Comparison of ENCODE assay signal across 39 cellular contexts in the genomic region with DNA sequence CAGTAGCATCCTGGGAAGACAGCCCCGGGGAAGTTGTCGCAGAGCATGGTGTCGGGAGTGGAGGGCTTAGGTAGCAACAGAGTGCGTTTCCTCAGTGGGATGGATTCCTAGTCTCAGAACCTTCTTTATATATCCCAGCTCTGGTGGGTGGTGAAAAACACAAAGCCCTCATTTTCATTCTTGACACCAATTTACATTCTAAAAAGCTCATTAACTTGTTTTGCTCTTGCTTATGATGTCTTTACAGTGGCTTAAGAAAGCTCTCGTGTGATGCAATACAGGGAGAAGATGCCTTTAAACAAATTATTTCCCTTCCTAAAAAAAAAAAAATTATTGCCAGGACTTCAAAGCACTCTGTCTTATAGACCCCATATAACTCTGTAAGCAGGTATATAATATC. TPM values are rescaled to one million over a fixed set of nuclear protein-coding genes. Genes with fewer than 3 reads are reported as not detected.
"Had no signal": no experiment of that assay in that cellular context is flagged by ENCODE, and none has a peak within 500 bp of the region (broad histone marks: within the 10 kb centered on the region; RNA-seq: fewer than 3 reads in every experiment).

A gene with protein sequence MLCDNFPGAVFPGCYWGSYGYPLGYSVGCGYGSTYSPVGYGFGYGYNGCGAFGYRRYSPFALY (minus strand): TSS at position 101 of the 400 bp plus-strand sequence. CDS start 54 bp downstream, at position 47.

- H3K36me3 Mint-ChIP-seq: activated CD8-positive, alpha-beta memory T cell treated with anti-CD3 and anti-CD28 coated beads, Interleukin-2, amount 10 ng/mL, durations not matched to agents 7 days and 5 days; activated naive CD4-positive, alpha-beta T cell treated with anti-CD3 and anti-CD28 coated beads, Interleukin-2, amount 10 ng/mL, durations not matched to agents 7 days and 5 days; activated naive CD4-positive, alpha-beta T cell treated with anti-CD3 and anti-CD28 coated beads, Interleukin-2, amount 50 U/mL, for 24 hours; activated naive CD8-positive, alpha-beta T cell; activated naive CD8-positive, alpha-beta T cell treated with anti-CD3 and anti-CD28 coated beads, Interleukin-2, amount 10 ng/mL, durations not matched to agents 7 days and 5 days; brain had no signal

- H3K4me3 ChIP-seq: ascending aorta, cardiac muscle cell had no signal

- H3K27ac ChIP-seq: ascending aorta, cardiac muscle cell, VCaP had no signal

- H3K4me1 Mint-ChIP-seq: activated CD4-positive, alpha-beta T cell treated with anti-CD3 and anti-CD28 coated beads for 36 hours; activated CD4-positive, alpha-beta T cell treated with anti-CD3 and anti-CD28 coated beads, Interleukin-2, amount 10 ng/mL, durations not matched to agents 7 days and 5 days; activated CD8-positive, alpha-beta memory T cell treated with anti-CD3 and anti-CD28 coated beads, Interleukin-2, amount 10 ng/mL, durations not matched to agents 7 days and 5 days; activated naive CD4-positive, alpha-beta T cell treated with anti-CD3 and anti-CD28 coated beads, Interleukin-2, amount 10 ng/mL, durations not matched to agents 7 days and 5 days; activated naive CD4-positive, alpha-beta T cell treated with anti-CD3 and anti-CD28 coated beads, Interleukin-2, amount 50 U/mL, for 24 hours; activated naive CD8-positive, alpha-beta T cell treated with anti-CD3 and anti-CD28 coated beads, Interleukin-2, amount 10 ng/mL, durations not matched to agents 7 days and 5 days; activated naive CD8-positive, alpha-beta T cell treated with anti-CD3 and anti-CD28 coated beads, Interleukin-2, amount 50 U/mL, for 24 hours; brain; central memory CD8-positive, alpha-beta T cell had no signal

- H3K4me1 ChIP-seq: ascending aorta had no signal

- H3K4me3 Mint-ChIP-seq: activated CD4-positive, alpha-beta memory T cell treated with anti-CD3 and anti-CD28 coated beads, Interleukin-2, amount 10 ng/mL, durations not matched to agents 7 days and 5 days; activated CD4-positive, alpha-beta T cell treated with anti-CD3 and anti-CD28 coated beads for 36 hours; activated CD4-positive, alpha-beta T cell treated with anti-CD3 and anti-CD28 coated beads, Interleukin-2, amount 10 ng/mL, durations not matched to agents 7 days and 5 days; activated CD8-positive, alpha-beta memory T cell treated with anti-CD3 and anti-CD28 coated beads, Interleukin-2, amount 10 ng/mL, durations not matched to agents 7 days and 5 days; activated CD8-positive, alpha-beta T cell treated with anti-CD3 and anti-CD28 coated beads, Interleukin-2, amount 10 ng/mL, durations not matched to agents 7 days and 5 days; activated naive CD4-positive, alpha-beta T cell treated with anti-CD3 and anti-CD28 coated beads, Interleukin-2, amount 10 ng/mL, durations not matched to agents 7 days and 5 days; activated naive CD4-positive, alpha-beta T cell treated with anti-CD3 and anti-CD28 coated beads, Interleukin-2, amount 50 U/mL, for 24 hours; activated naive CD8-positive, alpha-beta T cell; activated naive CD8-positive, alpha-beta T cell treated with anti-CD3 and anti-CD28 coated beads, Interleukin-2, amount 10 ng/mL, durations not matched to agents 7 days and 5 days; activated naive CD8-positive, alpha-beta T cell treated with anti-CD3 and anti-CD28 coated beads, Interleukin-2, amount 50 U/mL, for 24 hours; activated T-cell treated with anti-CD3 and anti-CD28 coated beads, Interleukin-2, amount 50 U/mL, for 24 hours; brain; central memory CD8-positive, alpha-beta T cell; T-helper 1 cell treated with Interleukin-12 subunit alpha and Interleukin-12 subunit beta and Interleukin-4 antibody, amounts not matched to agents 30 μg/mL and 1 μg/mL, for 36 hours; T-helper 2 cell treated with Interferon-gamma antibody and Interleukin-4, amounts not matched to agents 5 μg/mL and 100 μg/mL, for 36 hours had no signal

- H3K27ac Mint-ChIP-seq: activated CD4-positive, alpha-beta memory T cell treated with anti-CD3 and anti-CD28 coated beads, Interleukin-2, amount 10 ng/mL, durations not matched to agents 7 days and 5 days; activated CD4-positive, alpha-beta T cell treated with anti-CD3 and anti-CD28 coated beads for 36 hours; activated CD4-positive, alpha-beta T cell treated with anti-CD3 and anti-CD28 coated beads, Interleukin-2, amount 10 ng/mL, durations not matched to agents 7 days and 5 days; activated CD8-positive, alpha-beta memory T cell treated with anti-CD3 and anti-CD28 coated beads, Interleukin-2, amount 10 ng/mL, durations not matched to agents 7 days and 5 days; activated CD8-positive, alpha-beta T cell treated with anti-CD3 and anti-CD28 coated beads, Interleukin-2, amount 10 ng/mL, durations not matched to agents 7 days and 5 days; activated naive CD4-positive, alpha-beta T cell treated with anti-CD3 and anti-CD28 coated beads, Interleukin-2, amount 10 ng/mL, durations not matched to agents 7 days and 5 days; activated naive CD4-positive, alpha-beta T cell treated with anti-CD3 and anti-CD28 coated beads, Interleukin-2, amount 50 U/mL, for 24 hours; activated naive CD8-positive, alpha-beta T cell; activated naive CD8-positive, alpha-beta T cell treated with anti-CD3 and anti-CD28 coated beads, Interleukin-2, amount 10 ng/mL, durations not matched to agents 7 days and 5 days; activated naive CD8-positive, alpha-beta T cell treated with anti-CD3 and anti-CD28 coated beads, Interleukin-2, amount 50 U/mL, for 24 hours; activated T-cell treated with anti-CD3 and anti-CD28 coated beads, Interleukin-2, amount 50 U/mL, for 24 hours; activated T-helper 2 cell treated with anti-CD3 and anti-CD28 coated beads, Interferon-gamma antibody, Interleukin-2, Interleukin-4, amounts not matched to agents 10 μg/mL and 5 μg/mL and 100 μg/mL, durations not matched to agents 14 hours and 24 hours and 36 hours; brain; T-helper 1 cell treated with Interleukin-12 subunit alpha and Interleukin-12 subunit beta and Interleukin-4 antibody, amounts not matched to agents 30 μg/mL and 1 μg/mL, for 36 hours; T-helper 2 cell treated with Interferon-gamma antibody and Interleukin-4, amounts not matched to agents 5 μg/mL and 100 μg/mL, for 36 hours had no signal

- H3K27me3 ChIP-seq: ascending aorta, cardiac muscle cell had no signal

- H3K27me3 Mint-ChIP-seq: brain had no signal

- H3K9me3 ChIP-seq: ascending aorta had no signal

- H3K9me3 Mint-ChIP-seq: activated CD4-positive, alpha-beta memory T cell treated with anti-CD3 and anti-CD28 coated beads, Interleukin-2, amount 10 ng/mL, durations not matched to agents 7 days and 5 days; activated CD4-positive, alpha-beta T cell treated with anti-CD3 and anti-CD28 coated beads, Interleukin-2, amount 10 ng/mL, durations not matched to agents 7 days and 5 days; activated naive CD4-positive, alpha-beta T cell treated with anti-CD3 and anti-CD28 coated beads, Interleukin-2, amount 10 ng/mL, durations not matched to agents 7 days and 5 days; activated naive CD4-positive, alpha-beta T cell treated with anti-CD3 and anti-CD28 coated beads, Interleukin-2, amount 50 U/mL, for 24 hours; activated naive CD8-positive, alpha-beta T cell treated with anti-CD3 and anti-CD28 coated beads, Interleukin-2, amount 10 ng/mL, durations not matched to agents 7 days and 5 days; activated naive CD8-positive, alpha-beta T cell treated with anti-CD3 and anti-CD28 coated beads, Interleukin-2, amount 50 U/mL, for 24 hours; activated T-cell treated with anti-CD3 and anti-CD28 coated beads, Interleukin-2, amount 50 U/mL, for 24 hours; brain; central memory CD8-positive, alpha-beta T cell; T-helper 1 cell treated with Interleukin-12 subunit alpha and Interleukin-12 subunit beta and Interleukin-4 antibody, amounts not matched to agents 30 μg/mL and 1 μg/mL, for 36 hours had no signal

- ATAC-seq: activated CD4-positive, alpha-beta T cell treated with anti-CD3 and anti-CD28 coated beads for 36 hours; activated CD4-positive, CD25-positive, alpha-beta regulatory T cell treated with anti-CD3 and anti-CD28 coated beads, Interleukin-2, amount 50 U/mL, for 24 hours; activated CD8-positive, alpha-beta memory T cell treated with anti-CD3 and anti-CD28 coated beads, Interleukin-2, amount 10 ng/mL, durations not matched to agents 7 days and 5 days; activated CD8-positive, alpha-beta T cell treated with anti-CD3 and anti-CD28 coated beads, Interleukin-2, amount 10 ng/mL, durations not matched to agents 7 days and 5 days; activated naive CD8-positive, alpha-beta T cell treated with anti-CD3 and anti-CD28 coated beads, Interleukin-2, amount 50 U/mL, for 24 hours had no signal

- DNase-seq: activated CD4-positive, alpha-beta memory T cell treated with anti-CD3 and anti-CD28 coated beads, Interleukin-2, amount 10 ng/mL, durations not matched to agents 7 days and 5 days; activated CD4-positive, alpha-beta T cell treated with anti-CD3 and anti-CD28 coated beads for 1 hour; activated CD4-positive, alpha-beta T cell treated with anti-CD3 and anti-CD28 coated beads for 36 hours; activated CD4-positive, alpha-beta T cell treated with anti-CD3 and anti-CD28 coated beads for 48 hours; activated CD4-positive, alpha-beta T cell treated with anti-CD3 and anti-CD28 coated beads, Interleukin-2, amount 10 ng/mL, durations not matched to agents 7 days and 5 days; activated CD4-positive, alpha-beta T cell treated with anti-CD3 and anti-CD28 coated beads, Interleukin-2, amount 50 U/mL, for 48 hours; activated CD4-positive, CD25-positive, alpha-beta regulatory T cell; activated CD8-positive, alpha-beta memory T cell treated with anti-CD3 and anti-CD28 coated beads for 24 hours; activated CD8-positive, alpha-beta memory T cell treated with anti-CD3 and anti-CD28 coated beads, Interleukin-2, amount 10 ng/mL, durations not matched to agents 7 days and 5 days; activated CD8-positive, alpha-beta memory T cell treated with anti-CD3 and anti-CD28 coated beads, Interleukin-2, amount 50 U/mL, for 48 hours; activated CD8-positive, alpha-beta T cell treated with anti-CD3 and anti-CD28 coated beads, Interleukin-2, amount 10 ng/mL, durations not matched to agents 7 days and 5 days; activated effector memory CD4-positive, alpha-beta T cell treated with Interleukin-2 at 50 U/mL for 16 hours; activated gamma-delta T cell; activated naive CD4-positive, alpha-beta T cell treated with anti-CD3 and anti-CD28 coated beads, Interleukin-2, amount 10 ng/mL, durations not matched to agents 7 days and 5 days; activated naive CD4-positive, alpha-beta T cell treated with Interleukin-2 at 50 U/mL for 16 hours; activated naive CD8-positive, alpha-beta T cell treated with anti-CD3 and anti-CD28 coated beads, Interleukin-2, amount 10 ng/mL, durations not matched to agents 7 days and 5 days; activated naive CD8-positive, alpha-beta T cell treated with anti-CD3 and anti-CD28 coated beads, Interleukin-2, amount 50 U/mL, for 24 hours; activated T-cell treated with anti-CD3 and anti-CD28 coated beads, Interleukin-2, amount 50 U/mL, for 24 hours; activated T-cell treated with anti-CD3 and anti-CD28 coated beads, Interleukin-2, amount 50 U/mL, for 48 hours; amygdala; anterior cingulate cortex; caudate nucleus; cerebellar nuclear complex; T-helper 2 cell; T-helper 9 cell had no signal

- H3K36me3 ChIP-seq: ascending aorta, cardiac muscle cell had no signal

RNA-seq across cellular contexts. Expression of the gene that starts here (rescaled TPM):
- total RNA-seq: activated CD4-positive, alpha-beta memory T cell treated with anti-CD3 and anti-CD28 coated beads, Interleukin-2, amount 10 ng/mL, durations not matched to agents 7 days and 5 days; activated CD4-positive, alpha-beta T cell treated with anti-CD3 and anti-CD28 coated beads for 36 hours; activated CD4-positive, alpha-beta T cell treated with anti-CD3 and anti-CD28 coated beads, Interleukin-2, amount 10 ng/mL, durations not matched to agents 7 days and 5 days; activated CD8-positive, alpha-beta memory T cell treated with anti-CD3 and anti-CD28 coated beads, Interleukin-2, amount 10 ng/mL, durations not matched to agents 7 days and 5 days; activated CD8-positive, alpha-beta T cell treated with anti-CD3 and anti-CD28 coated beads, Interleukin-2, amount 10 ng/mL, durations not matched to agents 7 days and 5 days; activated naive CD8-positive, alpha-beta T cell treated with anti-CD3 and anti-CD28 coated beads, Interleukin-2, amount 10 ng/mL, durations not matched to agents 7 days and 5 days; activated T-helper 2 cell treated with anti-CD3 and anti-CD28 coated beads, Interferon-gamma antibody, Interleukin-2, Interleukin-4, amounts not matched to agents 10 μg/mL and 5 μg/mL and 100 μg/mL, durations not matched to agents 14 hours and 24 hours and 36 hours; ascending aorta; bronchial epithelial cell; cardiac muscle cell; chondrocyte had no signal
- polyA plus RNA-seq: adipose tissue, cardiac muscle cell had no signal
